Comparison of ENCODE assay signal across 2 cellular contexts in genomic region chr14:21556378-21557083, GRCh38.
TF ChIP-seq lines count a peak whose summit lies in the region.

No MANE protein-coding gene starts in this region.

TF ChIP-seq in HCT116, 20 proteins besides CTCF, POLR2A, EP300 and RAD21:
- no peak for TF ChIP-seq YY1 (IDR thresholded peaks at IDR 0.05; ENCODE audit: extremely low read depth, insufficient replicate concordance, low read depth, low read length)

TF ChIP-seq in GM12878, 131 proteins besides CTCF, POLR2A, EP300 and RAD21:
- TF ChIP-seq CHD1 (IDR thresholded peaks at IDR 0.05; ENCODE audit: low read depth, low read length), result no peak
- TF ChIP-seq IRF5 (IDR thresholded peaks at IDR 0.05; ENCODE audit: borderline replicate concordance), result no peak
- peak; percentile 80; the same call in 1 of the 2 replicates for TF ChIP-seq ZNF24 (IDR thresholded peaks at IDR 0.05)
